7 cellular contexts compared by ENCODE assay signal in genomic region chr19:29645911-29646310, GRCh38. TPM values are rescaled to one million over a fixed set of nuclear protein-coding genes. Genes with fewer than 3 reads are reported as not detected.
A peak's percentile ranks its signal among the peaks of the same experiment; 100 is the strongest.
DNase-seq lines count a peak whose midpoint lies in the region; ATAC-seq, FAIRE-seq and TF ChIP-seq lines count a peak whose summit lies in the region.

No MANE protein-coding gene starts in this region.

- DNase-seq in GM12891 (ENCODE audit: insufficient read length, low spot score) (no peak), SK-N-MC (ENCODE audit: low read depth, low spot score) (peak; percentile 64), esophagus squamous epithelium (lab: John Stamatoyannopoulos, UW) (no peak), sciatic nerve (ENCODE audit: low spot score) (no peak), NCI-H1436 (lab: John Stamatoyannopoulos, UW) (no peak)
- no peak for DNase-seq in NK-92 treated with Interleukin-12 subunit alpha and Interleukin-12 subunit beta, amount 100 ng/mL, for 24 hours (lab: John Stamatoyannopoulos, UW)

- WGBS in esophagus squamous epithelium, 2 donors = 0 to 7% methylated on average over 5 to 6 of the region's 8 CpGs

- intact Hi-C loops in esophagus squamous epithelium (cut with DNase I) (no loop called here), sciatic nerve (cut with DNase I) (loop anchor here (5.0 kb wide), 1 partner anchor 1434 kb away; no protein-coding TSS in a partner anchor)

- peak overlapping the region; percentile 77 for H3K4me3 ChIP-seq in SK-N-MC
- peak overlapping the region in 1 of 4 donors; percentile 19 for H3K4me3 ChIP-seq in esophagus squamous epithelium

- peaks cover 0 to 34% (median 17%) of the 10 kb centered on the region in 3 donors for H3K4me1 ChIP-seq in esophagus squamous epithelium

- no peak for TF ChIP-seq CTCF in esophagus squamous epithelium (IDR thresholded peaks at IDR 0.05)

- ATAC-seq in sciatic nerve = peak; percentile 76
- ATAC-seq in HG02678 (IDR thresholded peaks at IDR 0.05; ENCODE audit: unreplicated experiment) = no peak

- H3K27me3 ChIP-seq in esophagus squamous epithelium = peaks cover 0 to 6% (median 0%) of the 10 kb centered on the region in 4 donors

- peak overlapping the region; percentile 37 for H3K9ac ChIP-seq in SK-N-MC (ENCODE audit: insufficient read length)

- H3K27ac ChIP-seq in SK-N-MC = peak overlapping the region; percentile 92
- H3K27ac ChIP-seq in esophagus squamous epithelium = peak overlapping the region in 3 of 4 donors; percentile 26 to 62 (median 34)

- H3K9me3 ChIP-seq in SK-N-MC (ENCODE audit: low read depth, low read length) (no peaks in the 10 kb centered on the region), esophagus squamous epithelium (no peaks in the 10 kb centered on the region)

- H3K36me3 ChIP-seq in SK-N-MC (ENCODE audit: insufficient read depth, low read length) = no peaks in the 10 kb centered on the region
- H3K36me3 ChIP-seq in esophagus squamous epithelium = no peaks in the 10 kb centered on the region

- FAIRE-seq in GM12891 (lab: Jason Lieb, UNC) = peak; percentile 82

- TF ChIP-seq POLR2A in GM12891 (IDR thresholded peaks at IDR 0.05; ENCODE audit: low read depth, low read length) (no peak), esophagus squamous epithelium (IDR thresholded peaks at IDR 0.05) (no peak)

TF ChIP-seq in GM12891, 5 proteins besides CTCF, POLR2A, EP300 and RAD21:
- TF ChIP-seq PAX5 (IDR thresholded peaks at IDR 0.05; ENCODE audit: insufficient read depth, low read length, severe bottlenecking) (no peak), POLR2AphosphoS5 (IDR thresholded peaks at IDR 0.05; ENCODE audit: low read depth, low read length) (no peak), POU2F2 (IDR thresholded peaks at IDR 0.05; ENCODE audit: low read depth, low read length) (no peak), TAF1 (IDR thresholded peaks at IDR 0.05; ENCODE audit: low read depth, low read length) (no peak), SPI1 (IDR thresholded peaks at IDR 0.05; ENCODE audit: low read depth, low read length) (no peak)

RNA-seq across cellular contexts. Expression of gene PLEKHF1, which starts 19.4 kb away (rescaled TPM):
- 5.1 TPM for polyA plus RNA-seq in GM12891 (2012; ENCODE audit: low read depth, missing spikeins)
- total RNA-seq in esophagus squamous epithelium (10 to 100 TPM in 3 of 4 donors, 1 to 10 TPM in 1; 4.3 to 20.8 (median 17.1) TPM), sciatic nerve (30.4 TPM)

RNA-seq across cellular contexts. Expression of gene POP4, which starts 39.8 kb away (rescaled TPM):
- polyA plus RNA-seq in GM12891 (2012; ENCODE audit: low read depth, missing spikeins) = 74.4 TPM
- 10 to 100 TPM; 46.3 to 56.5 (median 54.8) TPM for total RNA-seq in esophagus squamous epithelium
- total RNA-seq in sciatic nerve = 40.0 TPM
